Comparison of ENCODE assay signal across 20 cellular contexts in the genomic region with DNA sequence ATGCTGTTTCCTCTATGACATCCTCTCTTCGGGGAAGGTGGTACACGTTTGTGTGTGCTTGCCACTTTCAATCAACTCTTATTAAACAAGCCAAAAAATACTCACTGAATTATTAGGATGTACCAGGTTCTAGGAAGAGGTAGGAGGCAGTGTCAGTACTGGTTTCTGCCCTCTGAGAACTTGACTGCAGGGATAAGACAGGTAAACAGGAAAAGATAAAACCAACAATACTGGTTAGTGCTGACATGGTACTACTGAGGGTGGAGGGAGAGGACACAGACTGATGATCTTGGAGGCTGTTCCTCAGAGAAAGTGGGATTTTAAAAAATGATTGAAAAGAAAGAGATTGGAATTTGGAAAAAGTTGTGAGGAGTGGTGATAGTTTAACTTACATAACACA.
DNase-seq lines count a peak whose midpoint lies in the region; ATAC-seq and TF ChIP-seq lines count a peak whose summit lies in the region.
"Had no signal": no experiment of that assay in that cellular context is flagged by ENCODE, and none has a peak within 500 bp of the region (broad histone marks: within the 10 kb centered on the region; RNA-seq: fewer than 3 reads in every experiment).

No MANE protein-coding gene starts in this region.

- no peak overlapping the region for H3K4me3 ChIP-seq in CD8-positive, alpha-beta memory T cell (ENCODE audit: low read length)
- H3K4me3 ChIP-seq: A549; BLaER1 treated with 17β-estradiol and CSF1 and Interleukin-3, amounts not matched to agents 10 nM and 100 nM; MG63 had no signal

- no peak overlapping the region for H3K27ac ChIP-seq in CD8-positive, alpha-beta memory T cell (ENCODE audit: low read depth, low read length)
- H3K27ac ChIP-seq: BLaER1 treated with 17β-estradiol and CSF1 and Interleukin-3, amounts not matched to agents 10 nM and 100 nM had no signal

- peaks cover 75% of the 10 kb centered on the region for H3K4me1 Mint-ChIP-seq in activated naive CD4-positive, alpha-beta T cell treated with anti-CD3 and anti-CD28 coated beads, Interleukin-2, amount 10 ng/mL, durations not matched to agents 7 days and 5 days
- H3K4me1 Mint-ChIP-seq in CD8-positive, alpha-beta memory T cell, result peaks cover 49 to 54% (median 50%) of the 10 kb centered on the region in 3 donors
- H3K4me1 Mint-ChIP-seq in activated CD8-positive, alpha-beta T cell treated with anti-CD3 and anti-CD28 coated beads, Interleukin-2, amount 10 ng/mL, durations not matched to agents 7 days and 5 days (ENCODE audit: low read depth), result peaks cover 75% of the 10 kb centered on the region
- H3K4me1 Mint-ChIP-seq in progenitor cell of endocrine pancreas (ENCODE audit: low read depth), result peaks cover 3% of the 10 kb centered on the region

- H3K36me3 Mint-ChIP-seq in activated naive CD4-positive, alpha-beta T cell treated with anti-CD3 and anti-CD28 coated beads, Interleukin-2, amount 10 ng/mL, durations not matched to agents 7 days and 5 days, result peaks cover 19% of the 10 kb centered on the region
- H3K36me3 Mint-ChIP-seq in CD8-positive, alpha-beta memory T cell, result no peaks in the 10 kb centered on the region
- H3K36me3 Mint-ChIP-seq in activated CD8-positive, alpha-beta T cell treated with anti-CD3 and anti-CD28 coated beads, Interleukin-2, amount 10 ng/mL, durations not matched to agents 7 days and 5 days (ENCODE audit: low read depth), result peaks cover 12% of the 10 kb centered on the region
- no peaks in the 10 kb centered on the region for H3K36me3 Mint-ChIP-seq in progenitor cell of endocrine pancreas (ENCODE audit: insufficient read depth)

- CTCF ChIA-PET in activated naive CD4-positive, alpha-beta T cell treated with anti-CD3 and anti-CD28 coated beads, Interleukin-2, amount 10 ng/mL, durations not matched to agents 7 days and 5 days (lab: Charles Lee), result interaction anchor here (1.1 kb wide), 1 partner anchor 11 kb away, joined by 4 read pairs; no protein-coding TSS in a partner anchor
- CTCF ChIA-PET in CD8-positive, alpha-beta memory T cell (lab: Charles Lee), result no interaction called here
- CTCF ChIA-PET in activated CD8-positive, alpha-beta T cell treated with anti-CD3 and anti-CD28 coated beads, Interleukin-2, amount 10 ng/mL, durations not matched to agents 7 days and 5 days (lab: Charles Lee), result interaction anchor here (2.1 kb wide), 1 partner anchor 11 kb away, joined by 17 read pairs; no protein-coding TSS in a partner anchor

- peaks cover 10% of the 10 kb centered on the region for H3K9me3 Mint-ChIP-seq in activated naive CD4-positive, alpha-beta T cell treated with anti-CD3 and anti-CD28 coated beads, Interleukin-2, amount 10 ng/mL, durations not matched to agents 7 days and 5 days
- H3K9me3 Mint-ChIP-seq in CD8-positive, alpha-beta memory T cell, result peaks cover 0 to 4% (median 0%) of the 10 kb centered on the region in 5 donors
- H3K9me3 Mint-ChIP-seq in activated CD8-positive, alpha-beta T cell treated with anti-CD3 and anti-CD28 coated beads, Interleukin-2, amount 10 ng/mL, durations not matched to agents 7 days and 5 days (ENCODE audit: insufficient read depth), result peaks cover 7% of the 10 kb centered on the region
- peaks cover 8% of the 10 kb centered on the region for H3K9me3 Mint-ChIP-seq in progenitor cell of endocrine pancreas (ENCODE audit: low read depth)

- no peaks in the 10 kb centered on the region for H3K36me3 ChIP-seq in CD8-positive, alpha-beta memory T cell (ENCODE audit: insufficient read depth, low read length)
- H3K36me3 ChIP-seq: BLaER1 treated with 17β-estradiol and CSF1 and Interleukin-3, amounts not matched to agents 10 nM and 100 nM; MG63 had no signal

- ATAC-seq in activated CD8-positive, alpha-beta T cell treated with anti-CD3 and anti-CD28 coated beads, Interleukin-2, amount 10 ng/mL, durations not matched to agents 7 days and 5 days, result no peak
- ATAC-seq: A549 had no signal

- no peak overlapping the region for H3K4me3 Mint-ChIP-seq in activated naive CD4-positive, alpha-beta T cell treated with anti-CD3 and anti-CD28 coated beads, Interleukin-2, amount 10 ng/mL, durations not matched to agents 7 days and 5 days
- peak overlapping the region in 4 of 7 donors; percentile 6 to 62 (median 18) for H3K4me3 Mint-ChIP-seq in CD8-positive, alpha-beta memory T cell
- no peak overlapping the region for H3K4me3 Mint-ChIP-seq in activated CD8-positive, alpha-beta T cell treated with anti-CD3 and anti-CD28 coated beads, Interleukin-2, amount 10 ng/mL, durations not matched to agents 7 days and 5 days
- H3K4me3 Mint-ChIP-seq in progenitor cell of endocrine pancreas (ENCODE audit: low read depth), result no peak overlapping the region
- H3K4me3 Mint-ChIP-seq: H9 had no signal

- DNase-seq in activated naive CD4-positive, alpha-beta T cell treated with anti-CD3 and anti-CD28 coated beads, Interleukin-2, amount 10 ng/mL, durations not matched to agents 7 days and 5 days, result no peak
- no peak for DNase-seq in activated naive CD4-positive, alpha-beta T cell treated with Interleukin-2 at 50 U/mL for 16 hours
- DNase-seq in CD8-positive, alpha-beta memory T cell, result no peak
- no peak for DNase-seq in activated CD8-positive, alpha-beta T cell treated with anti-CD3 and anti-CD28 coated beads, Interleukin-2, amount 10 ng/mL, durations not matched to agents 7 days and 5 days
- DNase-seq in progenitor cell of endocrine pancreas (ENCODE audit: low spot score, unreplicated experiment) (no peak), SIG-M5 (lab: John Stamatoyannopoulos, UW) (no peak), NCI-H2029 treated with DMSO at 0.1 percent for 48 hours (lab: John Stamatoyannopoulos, UW) (no peak), middle frontal gyrus (ENCODE audit: extremely low spot score, low spot score) (no peak)
- DNase-seq: DMS53, H9, MG63, NCI-H1092, NCI-H146, NCI-H2107, NCI-H226, NCI-H526 treated with DMSO at 0.1 percent for 48 hours, OCI-M1, SHP77 treated with DMSO at 0.1 percent for 48 hours had no signal

- no peaks in the 10 kb centered on the region for H3K9me3 ChIP-seq in CD8-positive, alpha-beta memory T cell (ENCODE audit: low read length)
- H3K9me3 ChIP-seq: MG63 had no signal

- POLR2A ChIA-PET in CD8-positive, alpha-beta memory T cell (lab: Charles Lee), result no interaction called here
- POLR2A ChIA-PET in activated CD8-positive, alpha-beta T cell treated with anti-CD3 and anti-CD28 coated beads, Interleukin-2, amount 10 ng/mL, durations not matched to agents 7 days and 5 days (lab: Charles Lee), result no interaction called here

- H3K27me3 Mint-ChIP-seq in activated naive CD4-positive, alpha-beta T cell treated with anti-CD3 and anti-CD28 coated beads, Interleukin-2, amount 10 ng/mL, durations not matched to agents 7 days and 5 days, result peaks cover 6% of the 10 kb centered on the region
- H3K27me3 Mint-ChIP-seq in CD8-positive, alpha-beta memory T cell, result peaks cover 3 to 11% of the 10 kb centered on the region in 2 donors
- no peaks in the 10 kb centered on the region for H3K27me3 Mint-ChIP-seq in activated CD8-positive, alpha-beta T cell treated with anti-CD3 and anti-CD28 coated beads, Interleukin-2, amount 10 ng/mL, durations not matched to agents 7 days and 5 days (ENCODE audit: low read depth)
- H3K27me3 Mint-ChIP-seq in progenitor cell of endocrine pancreas, result peaks cover 9% of the 10 kb centered on the region

- H3K4me1 ChIP-seq in CD8-positive, alpha-beta memory T cell (ENCODE audit: insufficient read depth, low read length), result peaks cover 47% of the 10 kb centered on the region

- peak overlapping the region; percentile 20 for H3K27ac Mint-ChIP-seq in activated naive CD4-positive, alpha-beta T cell treated with anti-CD3 and anti-CD28 coated beads, Interleukin-2, amount 10 ng/mL, durations not matched to agents 7 days and 5 days
- peak overlapping the region in 6 of 8 donors; percentile 8 to 83 (median 17) for H3K27ac Mint-ChIP-seq in CD8-positive, alpha-beta memory T cell
- H3K27ac Mint-ChIP-seq in activated CD8-positive, alpha-beta T cell treated with anti-CD3 and anti-CD28 coated beads, Interleukin-2, amount 10 ng/mL, durations not matched to agents 7 days and 5 days, result peak overlapping the region; percentile 27
- H3K27ac Mint-ChIP-seq in progenitor cell of endocrine pancreas, result peak overlapping the region; percentile 1

- TF ChIP-seq CTCF in progenitor cell of endocrine pancreas (IDR thresholded peaks at IDR 0.05; ENCODE audit: unreplicated experiment), result no peak

- H3K27me3 ChIP-seq in CD8-positive, alpha-beta memory T cell (ENCODE audit: insufficient read depth, low read length, poor library complexity, severe bottlenecking), result no peaks in the 10 kb centered on the region
- H3K27me3 ChIP-seq: BLaER1 treated with 17β-estradiol and CSF1 and Interleukin-3, amounts not matched to agents 10 nM and 100 nM; MG63 had no signal

Comparison
In these comparisons a context has a peak if more than half of its experiments do, and no peak if none do; other contexts are left out.
1. H3K4me3 Mint-ChIP-seq: peak in CD8-positive, alpha-beta memory T cell (4 of 7); none in activated naive CD4-positive, alpha-beta T cell treated with anti-CD3 and anti-CD28 coated beads, Interleukin-2, amount 10 ng/mL, durations not matched to agents 7 days and 5 days (single experiment), activated CD8-positive, alpha-beta T cell treated with anti-CD3 and anti-CD28 coated beads, Interleukin-2, amount 10 ng/mL, durations not matched to agents 7 days and 5 days (single experiment) and progenitor cell of endocrine pancreas (single experiment).
2. Peak in every context shown above with its lines, with median percentiles within 50 percentile points of each other: H3K27ac Mint-ChIP-seq.